Comparison of ENCODE assay signal across 16 cellular contexts in genomic region chr21:45965084-45965826, GRCh38.
"Had no signal": no experiment of that assay in that cellular context is flagged by ENCODE, and none has a peak within 500 bp of the region (broad histone marks: within the 10 kb centered on the region; RNA-seq: fewer than 3 reads in every experiment).

No MANE protein-coding gene starts in this region.

- H3K4me3 ChIP-seq: lower lobe of right lung, tibial artery, upper lobe of left lung, uterus had no signal

- H3K4me1 ChIP-seq: foreskin keratinocyte had no signal

- H3K36me3 ChIP-seq: lower lobe of right lung, neutrophil, tibial artery, upper lobe of left lung, uterus had no signal

- H3K4me3 Mint-ChIP-seq: dendritic cell treated with granulocyte-macrophage colony-stimulating factor and Interleukin-4, amounts not matched to agents 40 ng/mL and 50 ng/mL, for 4 days; memory B cell; mesothelial cell of epicardium; nephron; stimulated activated effector memory CD8-positive, alpha-beta T cell treated with anti-CD3 and anti-CD28 coated beads, Interleukin-12 subunit alpha, Interleukin-12 subunit beta, amount 100 ng/mL, for 72 hours; stimulated activated naive CD8-positive, alpha-beta T cell treated with anti-CD3 and anti-CD28 coated beads, Interleukin-15, Interleukin-2, amounts not matched to agents 100 ng/mL and 50 ng/mL, for 24 hours had no signal

- H3K4me1 Mint-ChIP-seq: memory B cell; stimulated activated effector memory CD8-positive, alpha-beta T cell treated with anti-CD3 and anti-CD28 coated beads, Interleukin-12 subunit alpha, Interleukin-12 subunit beta, amount 100 ng/mL, for 72 hours had no signal

- ATAC-seq: foreskin keratinocyte; lower lobe of right lung; stimulated activated effector memory CD8-positive, alpha-beta T cell treated with anti-CD3 and anti-CD28 coated beads, Interleukin-12 subunit alpha, Interleukin-12 subunit beta, amount 100 ng/mL, for 72 hours had no signal

- H3K27me3 ChIP-seq: tibial artery, upper lobe of left lung, uterus had no signal

- H3K9me3 ChIP-seq: lower lobe of right lung, neutrophil, tibial artery, uterus had no signal

- H3K36me3 Mint-ChIP-seq: stimulated activated effector memory CD8-positive, alpha-beta T cell treated with anti-CD3 and anti-CD28 coated beads, Interleukin-12 subunit alpha, Interleukin-12 subunit beta, amount 100 ng/mL, for 72 hours had no signal

- H3K27ac Mint-ChIP-seq: dendritic cell treated with granulocyte-macrophage colony-stimulating factor and Interleukin-4, amounts not matched to agents 40 ng/mL and 50 ng/mL, for 4 days; memory B cell; mesothelial cell of epicardium; nephron; stimulated activated effector memory CD8-positive, alpha-beta T cell treated with anti-CD3 and anti-CD28 coated beads, Interleukin-12 subunit alpha, Interleukin-12 subunit beta, amount 100 ng/mL, for 72 hours; stimulated activated naive CD8-positive, alpha-beta T cell treated with anti-CD3 and anti-CD28 coated beads, Interleukin-15, Interleukin-2, amounts not matched to agents 100 ng/mL and 50 ng/mL, for 24 hours had no signal

- H3K27ac ChIP-seq: foreskin keratinocyte, lower lobe of right lung, neutrophil, tibial artery, upper lobe of left lung, uterus had no signal

- DNase-seq: erythroblast; foreskin keratinocyte; kidney glomerular epithelial cell; lower lobe of right lung; stimulated activated CD4-positive, alpha-beta T cell treated with anti-CD3 and anti-CD28 coated beads, Interleukin-4, amount 100 ng/mL, for 1 hour; stimulated activated CD8-positive, alpha-beta memory T cell treated with anti-CD3 and anti-CD28 coated beads, Interleukin-4, amount 100 ng/mL, for 48 hours; tibial artery; upper lobe of left lung; uterus had no signal
